Comparison of ENCODE assay signal across 17 cellular contexts in the genomic region with DNA sequence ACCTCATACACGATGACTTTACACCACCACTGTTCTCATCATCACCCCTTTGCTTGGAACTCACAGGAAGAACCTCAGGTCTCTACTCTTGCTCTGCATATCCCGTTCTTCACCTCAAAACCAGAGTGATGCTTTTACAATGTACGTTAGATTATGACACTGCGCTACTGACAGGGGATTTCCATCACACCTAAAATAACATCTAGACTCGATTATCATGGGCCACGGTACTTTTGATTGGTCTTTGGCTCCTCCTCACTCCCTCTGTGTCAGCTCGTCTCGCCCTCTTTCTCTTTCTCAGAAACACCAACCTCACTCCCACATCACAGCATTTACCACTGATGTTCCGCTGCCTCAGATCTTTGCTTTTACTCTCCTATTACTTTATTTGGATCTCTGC.
A peak's percentile ranks its signal among the peaks of the same experiment; 100 is the strongest.
DNase-seq lines count a peak whose midpoint lies in the region; ATAC-seq, FAIRE-seq and TF ChIP-seq lines count a peak whose summit lies in the region.
"Had no signal": no experiment of that assay in that cellular context is flagged by ENCODE, and none has a peak within 500 bp of the region (broad histone marks: within the 10 kb centered on the region; RNA-seq: fewer than 3 reads in every experiment).

No MANE protein-coding gene starts in this region.

- intact Hi-C loops in activated CD8-positive, alpha-beta T cell treated with anti-CD3 and anti-CD28 coated beads for 36 hours (cut with micrococcal nuclease), result no loop called here

- TF ChIP-seq CTCF in activated CD8-positive, alpha-beta T cell treated with anti-CD3 and anti-CD28 coated beads for 36 hours (IDR thresholded peaks at IDR 0.05), result no peak
- TF ChIP-seq CTCF in coronary artery (IDR thresholded peaks at IDR 0.05), result no peak

- no peak overlapping the region for H3K27ac ChIP-seq in coronary artery
- H3K27ac ChIP-seq: BLaER1 treated with 17β-estradiol and CSF1 and Interleukin-3, amounts not matched to agents 10 nM and 100 nM; gastroesophageal sphincter; prostate gland had no signal

- H3K9me3 Mint-ChIP-seq in activated CD8-positive, alpha-beta T cell treated with anti-CD3 and anti-CD28 coated beads for 36 hours, result no peaks in the 10 kb centered on the region
- H3K9me3 Mint-ChIP-seq: activated B cell treated with CpG ODN at 0.5 μM for 24 hours; brain; endodermal cell; stimulated activated naive B cell treated with anti-CD40 and anti-IgM and Interleukin-4, amounts not matched to agents 10 μg/mL and 1 μg/mL and 100 μg/mL, for 72 hours had no signal

- no peaks in the 10 kb centered on the region for H3K27me3 Mint-ChIP-seq in activated CD8-positive, alpha-beta T cell treated with anti-CD3 and anti-CD28 coated beads for 36 hours
- H3K27me3 Mint-ChIP-seq: activated B cell treated with CpG ODN at 0.5 μM for 24 hours; brain; stimulated activated naive B cell treated with anti-CD40 and anti-IgM and Interleukin-4, amounts not matched to agents 10 μg/mL and 1 μg/mL and 100 μg/mL, for 72 hours had no signal

- DNase-seq in GM12892 (ENCODE audit: insufficient read length) (no peak), NCI-H446 treated with DMSO at 0.1 percent for 48 hours (lab: John Stamatoyannopoulos, UW) (no peak), retina (no peak), coronary artery (ENCODE audit: low spot score) (no peak)
- DNase-seq in activated CD8-positive, alpha-beta T cell treated with anti-CD3 and anti-CD28 coated beads for 36 hours, result peak; percentile 2
- DNase-seq: activated B cell treated with CpG ODN at 0.5 μM for 24 hours; endodermal cell; stimulated activated CD4-positive, alpha-beta T cell treated with anti-CD3 and anti-CD28 coated beads, Interleukin-1b, Interleukin-23, amount 100 ng/mL, for 48 hours; stimulated activated naive B cell treated with anti-CD40 and anti-IgM and Interleukin-4, amounts not matched to agents 10 μg/mL and 1 μg/mL and 100 μg/mL, for 72 hours had no signal

- H3K4me3 ChIP-seq in coronary artery, result no peak overlapping the region
- H3K4me3 ChIP-seq: BLaER1 treated with 17β-estradiol and CSF1 and Interleukin-3, amounts not matched to agents 10 nM and 100 nM; gastroesophageal sphincter; prostate gland had no signal

- POLR2A ChIA-PET in activated CD8-positive, alpha-beta T cell treated with anti-CD3 and anti-CD28 coated beads for 36 hours (lab: Charles Lee), result no interaction called here

- no peaks in the 10 kb centered on the region for H3K4me1 Mint-ChIP-seq in activated CD8-positive, alpha-beta T cell treated with anti-CD3 and anti-CD28 coated beads for 36 hours (ENCODE audit: low read depth)
- H3K4me1 Mint-ChIP-seq: activated B cell treated with CpG ODN at 0.5 μM for 24 hours; brain; stimulated activated naive B cell treated with anti-CD40 and anti-IgM and Interleukin-4, amounts not matched to agents 10 μg/mL and 1 μg/mL and 100 μg/mL, for 72 hours had no signal

- no peak overlapping the region for H3K4me3 Mint-ChIP-seq in activated CD8-positive, alpha-beta T cell treated with anti-CD3 and anti-CD28 coated beads for 36 hours
- H3K4me3 Mint-ChIP-seq: activated B cell treated with CpG ODN at 0.5 μM for 24 hours; brain; endodermal cell; stimulated activated naive B cell treated with anti-CD40 and anti-IgM and Interleukin-4, amounts not matched to agents 10 μg/mL and 1 μg/mL and 100 μg/mL, for 72 hours had no signal

- no peaks in the 10 kb centered on the region for H3K36me3 Mint-ChIP-seq in activated CD8-positive, alpha-beta T cell treated with anti-CD3 and anti-CD28 coated beads for 36 hours (ENCODE audit: low read depth)
- H3K36me3 Mint-ChIP-seq: brain; stimulated activated naive B cell treated with anti-CD40 and anti-IgM and Interleukin-4, amounts not matched to agents 10 μg/mL and 1 μg/mL and 100 μg/mL, for 72 hours had no signal

- FAIRE-seq in GM12892 (lab: Jason Lieb, UNC), result peak; percentile 78

- H3K27ac Mint-ChIP-seq in activated CD8-positive, alpha-beta T cell treated with anti-CD3 and anti-CD28 coated beads for 36 hours, result no peak overlapping the region
- H3K27ac Mint-ChIP-seq: activated B cell treated with CpG ODN at 0.5 μM for 24 hours; brain; endodermal cell; stimulated activated naive B cell treated with anti-CD40 and anti-IgM and Interleukin-4, amounts not matched to agents 10 μg/mL and 1 μg/mL and 100 μg/mL, for 72 hours had no signal

- ATAC-seq in GM19324 (IDR thresholded peaks at IDR 0.05; ENCODE audit: low FRiP score, unreplicated experiment) (peak; percentile 80), HG03039 (IDR thresholded peaks at IDR 0.05; ENCODE audit: unreplicated experiment) (peak; percentile 82)
- ATAC-seq in activated CD8-positive, alpha-beta T cell treated with anti-CD3 and anti-CD28 coated beads for 36 hours, result peak; percentile 77
- ATAC-seq: gastroesophageal sphincter; HCT116; SK-N-SH treated with all-trans-retinoic acid at 6 μM for 48 hours; stimulated activated naive B cell treated with anti-CD40 and anti-IgM and Interleukin-4, amounts not matched to agents 10 μg/mL and 1 μg/mL and 100 μg/mL, for 72 hours had no signal

- TF ChIP-seq POLR2A in GM12892 (IDR thresholded peaks at IDR 0.05; ENCODE audit: low read depth, low read length), result peak; percentile 74

- CTCF ChIA-PET in activated CD8-positive, alpha-beta T cell treated with anti-CD3 and anti-CD28 coated beads for 36 hours (lab: Charles Lee), result no interaction called here
